Comparison of ENCODE assay signal across 9 cellular contexts in the genomic region with DNA sequence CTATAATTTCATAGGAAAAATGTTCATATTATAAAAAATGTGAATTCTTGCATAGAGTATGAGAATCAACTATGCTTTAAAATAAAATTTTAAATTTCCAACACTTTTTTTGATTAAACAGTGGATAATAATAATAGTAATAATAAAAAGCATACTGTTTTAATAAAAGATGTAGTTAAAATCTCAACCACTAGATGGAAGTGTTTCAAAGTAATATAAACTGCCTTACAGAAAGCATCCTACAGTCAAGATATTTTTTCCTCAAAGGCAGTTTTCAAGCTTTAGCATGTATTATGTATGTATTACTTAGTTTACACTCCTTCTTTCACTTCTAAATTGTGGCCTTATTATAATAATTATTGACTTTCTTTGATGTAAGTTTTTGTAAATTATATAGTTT.
A peak's percentile ranks its signal among the peaks of the same experiment; 100 is the strongest.
DNase-seq lines count a peak whose midpoint lies in the region; ATAC-seq and TF ChIP-seq lines count a peak whose summit lies in the region.
"Had no signal": no experiment of that assay in that cellular context is flagged by ENCODE, and none has a peak within 500 bp of the region (broad histone marks: within the 10 kb centered on the region; RNA-seq: fewer than 3 reads in every experiment).

No MANE protein-coding gene starts in this region.

- H3K27ac Mint-ChIP-seq in activated T-helper 2 cell treated with anti-CD3 and anti-CD28 coated beads, Interferon-gamma antibody, Interleukin-2, Interleukin-4, amounts not matched to agents 10 μg/mL and 5 μg/mL and 100 μg/mL, durations not matched to agents 14 hours and 24 hours and 36 hours, result no peak overlapping the region
- H3K27ac Mint-ChIP-seq in natural killer cell treated with Interleukin-12 subunit alpha and Interleukin-12 subunit beta and Interleukin-15 and Interleukin-18, amount 100 ng/mL, for 72 hours, result no peak overlapping the region
- H3K27ac Mint-ChIP-seq in effector memory CD8-positive, alpha-beta T cell, result no peak overlapping the region
- H3K27ac Mint-ChIP-seq: activated B cell treated with CpG ODN at 0.5 μM for 24 hours had no signal

- no peak overlapping the region for H3K27ac ChIP-seq in PC-9
- no peak overlapping the region for H3K27ac ChIP-seq in testis

- no peak overlapping the region for H3K4me3 Mint-ChIP-seq in activated T-helper 2 cell treated with anti-CD3 and anti-CD28 coated beads, Interferon-gamma antibody, Interleukin-2, Interleukin-4, amounts not matched to agents 10 μg/mL and 5 μg/mL and 100 μg/mL, durations not matched to agents 14 hours and 24 hours and 36 hours (ENCODE audit: low read depth)
- H3K4me3 Mint-ChIP-seq in natural killer cell treated with Interleukin-12 subunit alpha and Interleukin-12 subunit beta and Interleukin-15 and Interleukin-18, amount 100 ng/mL, for 72 hours, result no peak overlapping the region
- H3K4me3 Mint-ChIP-seq in effector memory CD8-positive, alpha-beta T cell, result no peak overlapping the region
- H3K4me3 Mint-ChIP-seq: activated B cell treated with CpG ODN at 0.5 μM for 24 hours had no signal

- H3K9me3 Mint-ChIP-seq in activated T-helper 2 cell treated with anti-CD3 and anti-CD28 coated beads, Interferon-gamma antibody, Interleukin-2, Interleukin-4, amounts not matched to agents 10 μg/mL and 5 μg/mL and 100 μg/mL, durations not matched to agents 14 hours and 24 hours and 36 hours, result no peaks in the 10 kb centered on the region
- H3K9me3 Mint-ChIP-seq in natural killer cell treated with Interleukin-12 subunit alpha and Interleukin-12 subunit beta and Interleukin-15 and Interleukin-18, amount 100 ng/mL, for 72 hours, result no peaks in the 10 kb centered on the region
- H3K9me3 Mint-ChIP-seq in effector memory CD8-positive, alpha-beta T cell, result peaks cover 6 to 8% of the 10 kb centered on the region in 2 donors
- H3K9me3 Mint-ChIP-seq: activated B cell treated with CpG ODN at 0.5 μM for 24 hours had no signal

- no peak overlapping the region for H3K4me2 ChIP-seq in PC-9

- no TSS peak for BruUV-seq in PC-9 (replicated peaks; lab: Mats Ljungman, UMichigan)

- no peaks in the 10 kb centered on the region for H4K20me1 ChIP-seq in PC-9 (ENCODE audit: insufficient read depth)

- H3K79me2 ChIP-seq in PC-9 (ENCODE audit: low read depth), result no peaks in the 10 kb centered on the region

- H3K27me3 ChIP-seq in PC-9 (ENCODE audit: insufficient read depth, low read depth) (no peaks in the 10 kb centered on the region), testis (no peaks in the 10 kb centered on the region)

- DNase-seq in COR-L47 (lab: John Stamatoyannopoulos, UW), result peak; percentile 4
- peak; percentile 7 for DNase-seq in H4 (ENCODE audit: low spot score)
- DNase-seq in PC-9, result no peak
- DNase-seq in germinal center (ENCODE audit: low spot score), result peak; percentile 6
- no peak for DNase-seq in activated T-helper 2 cell treated with anti-CD3 and anti-CD28 coated beads, Interferon-gamma antibody, Interleukin-2, Interleukin-4, amounts not matched to agents 10 μg/mL and 5 μg/mL and 100 μg/mL, durations not matched to agents 14 hours and 24 hours and 36 hours (ENCODE audit: low spot score)
- no peak for DNase-seq in testis
- DNase-seq in natural killer cell treated with Interleukin-12 subunit alpha and Interleukin-12 subunit beta and Interleukin-15 and Interleukin-18, amount 100 ng/mL, for 72 hours (ENCODE audit: low spot score), result no peak
- no peak for DNase-seq in effector memory CD8-positive, alpha-beta T cell
- DNase-seq: activated B cell treated with CpG ODN at 0.5 μM for 24 hours had no signal

- H2AFZ ChIP-seq in PC-9, result no peak overlapping the region

- no peaks in the 10 kb centered on the region for H3K4me1 Mint-ChIP-seq in activated T-helper 2 cell treated with anti-CD3 and anti-CD28 coated beads, Interferon-gamma antibody, Interleukin-2, Interleukin-4, amounts not matched to agents 10 μg/mL and 5 μg/mL and 100 μg/mL, durations not matched to agents 14 hours and 24 hours and 36 hours (ENCODE audit: low read depth)
- no peaks in the 10 kb centered on the region for H3K4me1 Mint-ChIP-seq in natural killer cell treated with Interleukin-12 subunit alpha and Interleukin-12 subunit beta and Interleukin-15 and Interleukin-18, amount 100 ng/mL, for 72 hours (ENCODE audit: low read depth in 2 of 2)
- H3K4me1 Mint-ChIP-seq in effector memory CD8-positive, alpha-beta T cell (ENCODE audit: low read depth in 2 of 2), result no peaks in the 10 kb centered on the region
- H3K4me1 Mint-ChIP-seq: activated B cell treated with CpG ODN at 0.5 μM for 24 hours had no signal

- H3K4me1 ChIP-seq in PC-9 (replicated peaks; ENCODE audit: insufficient read depth) (no peaks in the 10 kb centered on the region), testis (no peaks in the 10 kb centered on the region)

- H3K9me2 ChIP-seq in PC-9 (ENCODE audit: insufficient read depth), result no peaks in the 10 kb centered on the region

- H3K36me3 ChIP-seq in PC-9 (ENCODE audit: low read depth) (no peaks in the 10 kb centered on the region), testis (ENCODE audit: low read depth, missing control alignments) (no peaks in the 10 kb centered on the region)

- no peaks in the 10 kb centered on the region for H3F3A ChIP-seq in PC-9 (ENCODE audit: insufficient read depth, low read depth)

- H3K4me3 ChIP-seq in PC-9 (no peak overlapping the region), testis (no peak overlapping the region)

- intact Hi-C loops in PC-9 (cut with micrococcal nuclease; ENCODE audit: unreplicated experiment) (no loop called here), testis (cut with DNase I; ENCODE audit: low total_unique reads) (no loop called here)
- intact Hi-C loops in activated T-helper 2 cell treated with anti-CD3 and anti-CD28 coated beads, Interferon-gamma antibody, Interleukin-2, Interleukin-4, amounts not matched to agents 10 μg/mL and 5 μg/mL and 100 μg/mL, durations not matched to agents 14 hours and 24 hours and 36 hours (cut with micrococcal nuclease), result no loop called here

- no peak for ATAC-seq in natural killer cell treated with Interleukin-12 subunit alpha and Interleukin-12 subunit beta and Interleukin-15 and Interleukin-18, amount 100 ng/mL, for 72 hours
- ATAC-seq in effector memory CD8-positive, alpha-beta T cell (replicated peaks), result no peak

- POLR2A ChIA-PET in PC-9 (lab: Charles Lee; ENCODE audit: unreplicated experiment), result no interaction called here

- CTCF ChIA-PET in PC-9 (lab: Charles Lee), result no interaction called here

- no peaks in the 10 kb centered on the region for H3K27me3 Mint-ChIP-seq in activated T-helper 2 cell treated with anti-CD3 and anti-CD28 coated beads, Interferon-gamma antibody, Interleukin-2, Interleukin-4, amounts not matched to agents 10 μg/mL and 5 μg/mL and 100 μg/mL, durations not matched to agents 14 hours and 24 hours and 36 hours (ENCODE audit: low read depth)
- H3K27me3 Mint-ChIP-seq in natural killer cell treated with Interleukin-12 subunit alpha and Interleukin-12 subunit beta and Interleukin-15 and Interleukin-18, amount 100 ng/mL, for 72 hours, result no peaks in the 10 kb centered on the region
- H3K27me3 Mint-ChIP-seq in effector memory CD8-positive, alpha-beta T cell, result no peaks in the 10 kb centered on the region
- H3K27me3 Mint-ChIP-seq: activated B cell treated with CpG ODN at 0.5 μM for 24 hours had no signal

- TF ChIP-seq CTCF in PC-9 (conservative IDR thresholded peaks at IDR 0.05) (peak; percentile 55), testis (IDR thresholded peaks at IDR 0.05) (peak in 1 of 3 experiments; percentile 55)

- no peaks in the 10 kb centered on the region for H3K36me3 Mint-ChIP-seq in activated T-helper 2 cell treated with anti-CD3 and anti-CD28 coated beads, Interferon-gamma antibody, Interleukin-2, Interleukin-4, amounts not matched to agents 10 μg/mL and 5 μg/mL and 100 μg/mL, durations not matched to agents 14 hours and 24 hours and 36 hours (ENCODE audit: low read depth)
- H3K36me3 Mint-ChIP-seq in natural killer cell treated with Interleukin-12 subunit alpha and Interleukin-12 subunit beta and Interleukin-15 and Interleukin-18, amount 100 ng/mL, for 72 hours, result no peaks in the 10 kb centered on the region
- H3K36me3 Mint-ChIP-seq in effector memory CD8-positive, alpha-beta T cell (ENCODE audit: insufficient read depth), result no peaks in the 10 kb centered on the region

- H3K9me3 ChIP-seq in PC-9 (ENCODE audit: insufficient read depth, low read depth) (no peaks in the 10 kb centered on the region), testis (no peaks in the 10 kb centered on the region)

- TF ChIP-seq POLR2A in testis (IDR thresholded peaks at IDR 0.05), result no peak

Comparison
In these comparisons a context has a peak if more than half of its experiments do, and no peak if none do; other contexts are left out.
1. DNase-seq: peak in COR-L47 (single experiment), H4 (single experiment) and germinal center (single experiment); none in PC-9 (0 of 2), activated T-helper 2 cell treated with anti-CD3 and anti-CD28 coated beads, Interferon-gamma antibody, Interleukin-2, Interleukin-4, amounts not matched to agents 10 μg/mL and 5 μg/mL and 100 μg/mL, durations not matched to agents 14 hours and 24 hours and 36 hours (single experiment), testis (single experiment), natural killer cell treated with Interleukin-12 subunit alpha and Interleukin-12 subunit beta and Interleukin-15 and Interleukin-18, amount 100 ng/mL, for 72 hours (single experiment) and effector memory CD8-positive, alpha-beta T cell (0 of 3).